In genomic region chr20:3330046-3330741, GRCh38 we compare ENCODE assay signal across 13 cellular contexts.
DNase-seq lines count a peak whose midpoint lies in the region; ATAC-seq and TF ChIP-seq lines count a peak whose summit lies in the region.
"Had no signal": no experiment of that assay in that cellular context is flagged by ENCODE, and none has a peak within 500 bp of the region (broad histone marks: within the 10 kb centered on the region; RNA-seq: fewer than 3 reads in every experiment).

No MANE protein-coding gene starts in this region.

- no peak overlapping the region for H3K4me3 Mint-ChIP-seq in H9
- H3K4me3 Mint-ChIP-seq: effector memory CD8-positive, alpha-beta T cell had no signal

- no peaks in the 10 kb centered on the region for H3K79me1 ChIP-seq in H9 (ENCODE audit: insufficient read depth, low read depth, low read length, poor library complexity, severe bottlenecking)

- peaks cover 11% of the 10 kb centered on the region for H3K36me3 ChIP-seq in BJ (ENCODE audit: control insufficient read depth, insufficient read depth, low read length)

- peak; percentile 31; the same call in 1 of the 2 replicates for TF ChIP-seq CTCF in BJ (IDR thresholded peaks at IDR 0.05; ENCODE audit: insufficient read depth, low read depth, low read length)
- TF ChIP-seq CTCF in H9 (conservative IDR thresholded peaks at IDR 0.05), result 0 out of 3 replicates have a peak, but pooled peaks have one; percentile 20
- peak; percentile 30 for TF ChIP-seq CTCF in foreskin keratinocyte (conservative IDR thresholded peaks at IDR 0.05)

- H3K23me2 ChIP-seq in H9 (ENCODE audit: insufficient read length, low read depth, low read length, poor library complexity, severe bottlenecking), result no peaks in the 10 kb centered on the region

- H3K9me3 ChIP-seq in H9 (ENCODE audit: control insufficient read depth, low read depth, low read length), result no peaks in the 10 kb centered on the region
- H3K9me3 ChIP-seq: right lobe of liver, thyroid gland had no signal

- no peak overlapping the region for H3K4me3 ChIP-seq in BJ (ENCODE audit: low read depth, low read length)
- H3K4me3 ChIP-seq: right lobe of liver, thyroid gland had no signal

- no peak overlapping the region for H3K18ac ChIP-seq in H9 (ENCODE audit: insufficient read length, low read depth, low read length)

- H3K79me2 ChIP-seq in H9 (ENCODE audit: insufficient read depth, low read length), result no peaks in the 10 kb centered on the region

- POLR2A ChIA-PET in BJ (lab: Charles Lee), result interaction anchor here (0.5 to 0.6 kb wide), 2 partner anchors 23 to 32 kb away, joined by 3 to 4 read pairs; no protein-coding TSS in a partner anchor

- H2AK5ac ChIP-seq in H9 (ENCODE audit: insufficient read length, low read length), result no peak overlapping the region

- DNase-seq in BJ (ENCODE audit: low read depth), result peak; percentile 36
- no peak for DNase-seq in H9
- DNase-seq in SK-MEL-5 (ENCODE audit: low read depth, low spot score), result peak; percentile 35
- no peak for DNase-seq in foreskin keratinocyte
- no peak for DNase-seq in DMS79 (lab: John Stamatoyannopoulos, UW)
- no peak for DNase-seq in D341Med (ENCODE audit: low spot score)
- DNase-seq: effector memory CD8-positive, alpha-beta T cell; NCI-H748 treated with DMSO at 0.1 percent for 48 hours; right lobe of liver; T-helper 1 cell; thyroid gland had no signal

- no peaks in the 10 kb centered on the region for H3K27me3 Mint-ChIP-seq in H9 (ENCODE audit: low read depth)
- H3K27me3 Mint-ChIP-seq: effector memory CD8-positive, alpha-beta T cell had no signal

- H3K27me3 ChIP-seq in BJ (ENCODE audit: control insufficient read depth, insufficient read depth, low read length) (no peaks in the 10 kb centered on the region), H9 (ENCODE audit: insufficient read depth, low read length) (no peaks in the 10 kb centered on the region), foreskin keratinocyte (no peaks in the 10 kb centered on the region)
- H3K27me3 ChIP-seq: right lobe of liver, thyroid gland had no signal

- H3K4me1 ChIP-seq in H9 (ENCODE audit: insufficient read depth, low read length) (no peaks in the 10 kb centered on the region), foreskin keratinocyte (no peaks in the 10 kb centered on the region)
- H3K4me1 ChIP-seq: right lobe of liver, thyroid gland had no signal

- H3K4me1 Mint-ChIP-seq in H9, result no peaks in the 10 kb centered on the region

- no peak overlapping the region for H2BK120ac ChIP-seq in H9 (ENCODE audit: low read depth, low read length, poor library complexity, severe bottlenecking)

- no peak for ATAC-seq in foreskin keratinocyte
- ATAC-seq in HG03457 (IDR thresholded peaks at IDR 0.05; ENCODE audit: unreplicated experiment), result no peak
- ATAC-seq in GM21515 (IDR thresholded peaks at IDR 0.05; ENCODE audit: unreplicated experiment), result no peak
- ATAC-seq: effector memory CD8-positive, alpha-beta T cell had no signal

- CTCF ChIA-PET in BJ (lab: Yijun Ruan, JAX), result interaction anchor here (0.9 to 1.6 kb wide), 7 partner anchors 13 to 115 kb away, joined by 3 to 8 read pairs (median 4); partner anchors contain the start of gene SLC4A11

- H3K4ac ChIP-seq in H9 (ENCODE audit: low read depth, low read length), result no peak overlapping the region

- H2AFZ ChIP-seq in H9 (ENCODE audit: low read length), result no peak overlapping the region

- no peak overlapping the region for H3T11ph ChIP-seq in H9 (ENCODE audit: low read length)

- no peak overlapping the region for H4K5ac ChIP-seq in H9 (ENCODE audit: insufficient read length, low read depth, low read length)

- H3K27ac Mint-ChIP-seq in H9, result no peak overlapping the region

- H3K23ac ChIP-seq in H9 (ENCODE audit: insufficient read length, low read depth, low read length), result no peak overlapping the region

- no peak overlapping the region for H4K8ac ChIP-seq in H9 (replicated peaks; ENCODE audit: insufficient read length, low read depth, low read length)

- H3K4me2 ChIP-seq in H9 (ENCODE audit: insufficient read depth, insufficient read length, low read length), result no peak overlapping the region

- H2BK12ac ChIP-seq in H9 (ENCODE audit: insufficient read length, low read depth, low read length), result no peak overlapping the region

- H4K91ac ChIP-seq in H9 (ENCODE audit: insufficient read length, low read depth, low read length), result no peak overlapping the region

- no peak overlapping the region for H3K9ac ChIP-seq in H9 (ENCODE audit: extremely low read depth, insufficient read length, low read length)

- H4K20me1 ChIP-seq in H9 (ENCODE audit: control insufficient read depth, insufficient read depth, insufficient read length), result no peaks in the 10 kb centered on the region

- H2BK15ac ChIP-seq in H9 (ENCODE audit: low read depth, low read length), result no peak overlapping the region

- no peak overlapping the region for H3K56ac ChIP-seq in H9 (ENCODE audit: insufficient read length, low read depth, low read length)

- peaks cover 0 to 27% (median 12%) of the 10 kb centered on the region in 3 experiments; a peak in 4 of 7 replicates for H3K36me3 Mint-ChIP-seq in H9 (ENCODE audit: insufficient read depth in 1 of 3, low read depth in 3 of 3)

- H2BK20ac ChIP-seq in H9 (ENCODE audit: low read depth, low read length, poor library complexity, severe bottlenecking), result no peak overlapping the region

- in situ Hi-C loops in SK-MEL-5 (cut with HindIII; ENCODE audit: low pct_unique_long_range_greater_than_20kb, low sequenced_read_pairs), result no loop called here

- H2BK5ac ChIP-seq in H9 (ENCODE audit: insufficient read length, low read length), result no peak overlapping the region

- WGBS in H9 (ENCODE audit: extremely low coverage, insufficient read length, low lambda C conversion rate), result no CpG with 5 or more reads among the region's 4 CpGs

- H3K14ac ChIP-seq in H9 (ENCODE audit: insufficient read depth, low read length), result no peak overlapping the region

- no peaks in the 10 kb centered on the region for H3K9me3 Mint-ChIP-seq in H9
- H3K9me3 Mint-ChIP-seq: effector memory CD8-positive, alpha-beta T cell had no signal

- H3K27ac ChIP-seq in H9 (ENCODE audit: insufficient read length, low read depth, low read length) (no peak overlapping the region), foreskin keratinocyte (no peak overlapping the region)
- H3K27ac ChIP-seq: right lobe of liver, thyroid gland had no signal

Comparison
In these comparisons a context has a peak if more than half of its experiments do, and no peak if none do; other contexts are left out.
1. DNase-seq: peak in BJ (single experiment) and SK-MEL-5 (single experiment); none in H9 (single experiment), foreskin keratinocyte (0 of 2), DMS79 (single experiment) and D341Med (single experiment).
2. Peak in every context shown above with its lines, with median percentiles within 50 percentile points of each other: CTCF ChIP-seq.